ENCODE assay signal across 8 cellular contexts in the genomic region with DNA sequence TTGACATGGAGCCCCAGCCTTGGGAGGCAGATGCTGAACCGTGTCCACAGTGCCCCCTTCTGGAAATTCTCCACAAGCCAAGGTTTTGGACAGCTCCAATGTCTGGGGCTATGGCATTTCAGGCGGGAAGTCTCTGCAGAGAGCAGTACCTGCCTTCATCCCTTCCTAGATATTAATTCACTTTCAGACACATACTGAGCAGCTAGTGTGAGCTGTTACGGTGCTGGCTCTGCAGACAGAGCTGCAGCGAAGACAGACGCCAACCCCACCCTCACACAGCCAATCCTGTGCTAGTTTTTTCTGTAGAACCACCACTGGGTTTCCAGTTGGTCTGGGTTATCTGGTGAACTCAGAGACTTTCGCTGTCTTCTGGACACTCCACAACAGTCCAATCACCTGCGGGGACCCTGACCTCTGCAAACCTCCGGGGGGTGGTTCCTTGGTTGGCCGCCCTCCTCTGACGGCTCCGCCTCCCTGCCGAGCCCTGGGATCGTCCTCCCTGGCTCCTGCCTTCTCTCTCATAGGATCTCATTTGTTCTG. TPM values are rescaled to one million over a fixed set of nuclear protein-coding genes. Genes with fewer than 3 reads are reported as not detected.
DNase-seq lines count a peak whose midpoint lies in the region; ATAC-seq, FAIRE-seq and TF ChIP-seq lines count a peak whose summit lies in the region.

No MANE protein-coding gene starts in this region.

- H3K4me3 ChIP-seq in AG04450 (ENCODE audit: low read depth, low read length) = no peak overlapping the region
- no peak overlapping the region for H3K4me3 ChIP-seq in lower lobe of right lung

- ATAC-seq in lower lobe of right lung (peak; percentile 91 to 93), HG02981 (IDR thresholded peaks at IDR 0.05; ENCODE audit: unreplicated experiment) (no peak)

- H3K9me3 ChIP-seq in AG04450 (ENCODE audit: control insufficient read depth, insufficient read depth, low read length) (no peaks in the 10 kb centered on the region), lower lobe of right lung (no peaks in the 10 kb centered on the region)

- H3K27ac ChIP-seq in AG04450 (ENCODE audit: low read depth, low read length) (no peak overlapping the region), lower lobe of right lung (no peak overlapping the region)

- POLR2A ChIA-PET in AG04450 (lab: Yijun Ruan, JAX) = interaction anchor here (1.2 kb wide), 1 partner anchor 9 kb away, joined by 5 read pairs; a partner anchor contains a TSS

- TF ChIP-seq CTCF in AG04450 (IDR thresholded peaks at IDR 0.05; ENCODE audit: low read depth, low read length) (peak; percentile 68), lower lobe of right lung (IDR thresholded peaks at IDR 0.05) (peak; percentile 69)

- H3K27me3 ChIP-seq in AG04450 (ENCODE audit: control insufficient read depth, insufficient read depth, low read length) (no peaks in the 10 kb centered on the region), lower lobe of right lung (ENCODE audit: low read depth) (no peaks in the 10 kb centered on the region)

- DNase-seq in AG04450 (ENCODE audit: low read depth, low spot score) = peak; percentile 15
- no peak for DNase-seq in GM19239 (ENCODE audit: insufficient read length, low spot score)
- DNase-seq in NCI-H526 (lab: John Stamatoyannopoulos, UW) = peak; percentile 69 to 88
- peak; percentile 41 to 68 for DNase-seq in activated CD4-positive, alpha-beta T cell treated with anti-CD3 and anti-CD28 coated beads, Interleukin-2, amount 50 U/mL, for 24 hours (ENCODE audit: low read depth in 1 of 2, low spot score in 1 of 2)
- DNase-seq in effector CD4-positive, alpha-beta T cell = peak; percentile 54
- peak; percentile 69 for DNase-seq in lower lobe of right lung
- DNase-seq in stimulated activated CD8-positive, alpha-beta memory T cell treated with anti-CD3 and anti-CD28 coated beads, Interleukin-2, amount 100 ng/mL, for 48 hours (ENCODE audit: low read depth in 2 of 2) = peak; percentile 51 to 58

- H3K4me1 ChIP-seq in lower lobe of right lung = peaks cover 9% of the 10 kb centered on the region

- FAIRE-seq in GM19239 (lab: Jason Lieb, UNC) = peak; percentile 97

- CTCF ChIA-PET in AG04450 (lab: Charles Lee) = interaction anchor here (0.8 to 2.5 kb wide), 6 partner anchors 8 to 257 kb away, joined by 3 to 7 read pairs (median 4); a partner anchor contains a TSS

- intact Hi-C loops in lower lobe of right lung (cut with DNase I) = no loop called here

- peaks cover 11% of the 10 kb centered on the region for H3K36me3 ChIP-seq in lower lobe of right lung

RNA-seq across cellular contexts. Expression of a gene that starts 9.1 kb away (rescaled TPM):
- 25.7 and 46.6 TPM in 2 replicates for polyA plus RNA-seq in AG04450 (2011; rRNA removed)
- polyA minus RNA-seq in AG04450 (2011; rRNA and poly(A)+ RNA removed) = 23.1 and 28.0 TPM in 2 replicates
- total RNA-seq in lower lobe of right lung = 58.8 TPM

RNA-seq across cellular contexts. Expression of a gene that starts 9.6 kb away (rescaled TPM):
- polyA plus RNA-seq in AG04450 (2011; rRNA removed) = 10.4 and 13.2 TPM in 2 replicates
- 17.6 and 19.2 TPM in 2 replicates for polyA minus RNA-seq in AG04450 (2011; rRNA and poly(A)+ RNA removed)
- total RNA-seq in lower lobe of right lung = 46.1 TPM

RNA-seq across cellular contexts. Expression of a gene that starts 11.7 kb away (rescaled TPM):
- polyA plus RNA-seq in AG04450 (2011; rRNA removed) = 0.14 and 0.22 TPM in 2 replicates
- polyA minus RNA-seq in AG04450 (2011; rRNA and poly(A)+ RNA removed) = not detected in 2 replicates
- not detected for total RNA-seq in lower lobe of right lung

RNA-seq across cellular contexts. Expression of a gene that starts 17.0 kb away (rescaled TPM):
- polyA plus RNA-seq in AG04450 (2011; rRNA removed) = 3.1 and 3.6 TPM in 2 replicates
- polyA minus RNA-seq in AG04450 (2011; rRNA and poly(A)+ RNA removed) = 2.3 and 2.8 TPM in 2 replicates
- total RNA-seq in lower lobe of right lung = 1.5 TPM

RNA-seq across cellular contexts. Expression of a gene that starts 23.6 kb away (rescaled TPM):
- polyA plus RNA-seq in AG04450 (2011; rRNA removed) = 16.4 and 20.5 TPM in 2 replicates
- 41.7 and 50.4 TPM in 2 replicates for polyA minus RNA-seq in AG04450 (2011; rRNA and poly(A)+ RNA removed)
- 59.0 TPM for total RNA-seq in lower lobe of right lung
